19 cellular contexts compared by ENCODE assay signal in genomic region chr6:44166116-44166515, GRCh38. TPM values are rescaled to one million over a fixed set of nuclear protein-coding genes. Genes with fewer than 3 reads are reported as not detected.
DNase-seq lines count a peak whose midpoint lies in the region; ATAC-seq, FAIRE-seq and TF ChIP-seq lines count a peak whose summit lies in the region.
"Had no signal": no experiment of that assay in that cellular context is flagged by ENCODE, and none has a peak within 500 bp of the region (broad histone marks: within the 10 kb centered on the region; RNA-seq: fewer than 3 reads in every experiment).

No MANE protein-coding gene starts in this region.

- H3K9me3 Mint-ChIP-seq in stimulated activated naive CD8-positive, alpha-beta T cell treated with anti-CD3 and anti-CD28 coated beads, Interleukin-15, Interleukin-2, amounts not matched to agents 100 ng/mL and 50 ng/mL, for 24 hours: no peaks in the 10 kb centered on the region
- H3K9me3 Mint-ChIP-seq in nephron progenitor cell: no peaks in the 10 kb centered on the region

- TF ChIP-seq RAD21 in GM12878 (IDR thresholded peaks at IDR 0.05; ENCODE audit: insufficient read depth, low read depth, low read length): no peak

- H3K79me2 ChIP-seq in GM12878 (ENCODE audit: control insufficient read depth, insufficient read depth, low read length): no peaks in the 10 kb centered on the region

- in situ Hi-C loops in GM12878 (cut with MboI): no loop called here

- no peak overlapping the region for H3K4me3 Mint-ChIP-seq in stimulated activated naive CD8-positive, alpha-beta T cell treated with anti-CD3 and anti-CD28 coated beads, Interleukin-15, Interleukin-2, amounts not matched to agents 100 ng/mL and 50 ng/mL, for 24 hours
- peak overlapping the region; percentile 7 for H3K4me3 Mint-ChIP-seq in nephron progenitor cell

- TF ChIP-seq EP300 in GM12878 (IDR thresholded peaks at IDR 0.05; ENCODE audit: borderline replicate concordance in 1 of 2, control insufficient read depth in 1 of 2, low read depth in 2 of 2, low read length in 2 of 2): no peak

- no peak for DNase-seq in stimulated activated naive CD8-positive, alpha-beta T cell treated with anti-CD3 and anti-CD28 coated beads, Interleukin-15, Interleukin-2, amounts not matched to agents 100 U/mL and 50 U/mL, for 24 hours
- no peak for DNase-seq in GM12878 (ENCODE audit: low read depth, low spot score)
- DNase-seq in nephron progenitor cell: no peak
- DNase-seq in GM19239 (ENCODE audit: insufficient read length, low spot score): no peak
- DNase-seq in activated CD4-positive, alpha-beta T cell treated with anti-CD3 and anti-CD28 coated beads for 1 hour: no peak
- no peak for DNase-seq in NCI-H510A (lab: John Stamatoyannopoulos, UW)
- no peak for DNase-seq in mucosa of gallbladder (ENCODE audit: low spot score)
- DNase-seq: 8988T, C1 segment of cervical spinal cord, Karpas-422, MM.1S, NCI-H1436, NCI-H2081, NCI-H526 treated with DMSO at 0.1 percent for 48 hours had no signal

- H3K4me3 ChIP-seq in GM12878: no peak overlapping the region
- H3K4me3 ChIP-seq: SJCRH30 had no signal

- no peaks in the 10 kb centered on the region for H3K9me3 ChIP-seq in GM12878 (replicated peaks; ENCODE audit: control insufficient read depth, insufficient read depth, low read length)
- H3K9me3 ChIP-seq: SJCRH30 had no signal

- H2AFZ ChIP-seq in GM12878 (ENCODE audit: control insufficient read depth, low read depth, low read length): no peak overlapping the region; the same call in 1 of the 2 replicates

- H3K9ac ChIP-seq in GM12878 (ENCODE audit: control insufficient read depth, insufficient read depth, low read length): no peak overlapping the region

- peak overlapping the region; percentile 28 for H3K27ac Mint-ChIP-seq in stimulated activated naive CD8-positive, alpha-beta T cell treated with anti-CD3 and anti-CD28 coated beads, Interleukin-15, Interleukin-2, amounts not matched to agents 100 ng/mL and 50 ng/mL, for 24 hours
- H3K27ac Mint-ChIP-seq in nephron progenitor cell: peak overlapping the region; percentile 75

- RAD21 ChIA-PET in GM12878 (lab: Charles Lee; ENCODE audit: unreplicated experiment): no interaction called here

- no TSS peak for BruUV-seq in GM12878 (replicated peaks; lab: Mats Ljungman, UMichigan)

- ATAC-seq in stimulated activated naive CD8-positive, alpha-beta T cell treated with anti-CD3 and anti-CD28 coated beads, Interleukin-15, Interleukin-2, amounts not matched to agents 100 U/mL and 50 U/mL, for 24 hours: no peak
- ATAC-seq in GM12878: peak; percentile 16

- H4K20me1 ChIP-seq in GM12878 (ENCODE audit: control insufficient read depth, insufficient read depth): no peaks in the 10 kb centered on the region

- H3K27ac ChIP-seq in GM12878 (ENCODE audit: control insufficient read depth, insufficient read depth): no peak overlapping the region
- H3K27ac ChIP-seq: HL-60, RWPE1, SJCRH30 had no signal

- H3K4me1 Mint-ChIP-seq in stimulated activated naive CD8-positive, alpha-beta T cell treated with anti-CD3 and anti-CD28 coated beads, Interleukin-15, Interleukin-2, amounts not matched to agents 100 ng/mL and 50 ng/mL, for 24 hours (ENCODE audit: low read depth): peaks cover 28% of the 10 kb centered on the region
- peaks cover 25% of the 10 kb centered on the region for H3K4me1 Mint-ChIP-seq in nephron progenitor cell

- FAIRE-seq in GM12878 (lab: Jason Lieb, UNC): no peak
- no peak for FAIRE-seq in GM19239 (lab: Jason Lieb, UNC)
- FAIRE-seq: GM18507 had no signal

- SMC1A ChIA-PET in GM12878 (lab: Charles Lee; ENCODE audit: uncharacterized antibody, unreplicated experiment): interaction anchor here (0.6 kb wide), 1 partner anchor 25 kb away, joined by 3 read pairs; no protein-coding TSS in a partner anchor

- intact Hi-C loops in GM12878 (cut with micrococcal nuclease; ENCODE audit: unreplicated experiment): no loop called here

- no peaks in the 10 kb centered on the region for H3K36me3 ChIP-seq in GM12878 (ENCODE audit: control insufficient read depth in 2 of 2, insufficient read depth in 2 of 2, low read length in 1 of 2)
- H3K36me3 ChIP-seq: SJCRH30 had no signal

- H3K4me2 ChIP-seq in GM12878 (ENCODE audit: control insufficient read depth, insufficient read depth): no peak overlapping the region

- peaks cover 0 to 4% of the 10 kb centered on the region in 2 experiments; a peak in 3 of 4 replicates for H3K27me3 ChIP-seq in GM12878 (replicated peaks in 1 of 2; ENCODE audit: control insufficient read depth in 2 of 2, insufficient read depth in 2 of 2, low read length in 1 of 2)
- H3K27me3 ChIP-seq: SJCRH30 had no signal

- H3K4me1 ChIP-seq in GM12878 (ENCODE audit: control insufficient read depth, insufficient read depth, low read length): no peaks in the 10 kb centered on the region

- CTCF ChIA-PET in GM12878 (lab: Yijun Ruan, JAX): interaction anchor here (0.6 to 8.6 kb wide), 3 partner anchors 15 to 69 kb away, joined by 3 to 117 read pairs (median 3); partner anchors contain the start of gene SLC29A1

- no peak for TF ChIP-seq CTCF in GM12878 (IDR thresholded peaks at IDR 0.05 in 2 of 3, conservative IDR thresholded peaks at IDR 0.05 in 1 of 3; ENCODE audit: control insufficient read depth in 2 of 3, extremely low read depth in 1 of 3, insufficient read depth in 1 of 3, low read depth in 3 of 3, low read length in 3 of 3)
- no peak for TF ChIP-seq CTCF in nephron progenitor cell (IDR thresholded peaks at IDR 0.05)

- POLR2A ChIA-PET in GM12878 (lab: Charles Lee): no interaction called here

- peaks cover 18% of the 10 kb centered on the region for H3K27me3 Mint-ChIP-seq in stimulated activated naive CD8-positive, alpha-beta T cell treated with anti-CD3 and anti-CD28 coated beads, Interleukin-15, Interleukin-2, amounts not matched to agents 100 ng/mL and 50 ng/mL, for 24 hours
- H3K27me3 Mint-ChIP-seq in nephron progenitor cell (ENCODE audit: low read depth, poor library complexity): peaks cover 38% of the 10 kb centered on the region

- WGBS in GM12878 (ENCODE audit: insufficient coverage, insufficient replicate concordance, low lambda C conversion rate, missing lambda C conversion rate): 12% methylated on average over 7 of the region's 7 CpGs

- TF ChIP-seq POLR2A in GM12878 (IDR thresholded peaks at IDR 0.05; ENCODE audit: low read depth, low read length): no peak

- H3K36me3 Mint-ChIP-seq in stimulated activated naive CD8-positive, alpha-beta T cell treated with anti-CD3 and anti-CD28 coated beads, Interleukin-15, Interleukin-2, amounts not matched to agents 100 ng/mL and 50 ng/mL, for 24 hours (ENCODE audit: low read depth): no peaks in the 10 kb centered on the region
- H3K36me3 Mint-ChIP-seq in nephron progenitor cell (ENCODE audit: low read depth): no peaks in the 10 kb centered on the region

RNA-seq across cellular contexts. Expression of gene CAPN11, which starts 7.5 kb away (rescaled TPM):
- total RNA-seq in GM12878 (2013; cell fraction: nucleolus; rRNA removed): not detected in 2 replicates
- total RNA-seq in GM12878 (2014; rRNA removed) (0.11 and 0.34 TPM in 2 replicates), GM12878 (2014; rRNA removed; fragmentation: Illumina TruSeq; extraction: Trizol) (0.09 and 0.22 TPM in 2 replicates), GM12878 (2021) (0.29 and 0.44 TPM in 2 replicates), mucosa of gallbladder (0.95 TPM)
- polyA plus RNA-seq in GM12878 (2011; ENCODE audit: low read depth): 0.35 TPM
- polyA plus RNA-seq in GM12878 (2011; rRNA removed) (0.39 and 0.50 TPM in 2 replicates), GM12878 (2014; fragmentation: Illumina TruSeq; extraction: Trizol) (0.28 and 0.46 TPM in 2 replicates), GM12878 (2014; fragmentation: Nextera tagmentation; extraction: Ambion mirVana) (under 1 TPM; 0.05 to 0.06 TPM), GM12878 (2014; rRNA removed) (0.35 and 0.42 TPM in 2 replicates), GM12878 (2016; fragmentation: Nextera tagmentation; extraction: Ambion mirVana) (under 1 TPM; 0.15 to 0.37 TPM)
- 0.37 and 0.52 TPM in 2 replicates for polyA plus RNA-seq in GM12878 (2011; cell fraction: cytosol; rRNA removed)
- polyA plus RNA-seq in GM12878 (2011; cell fraction: nucleus; rRNA removed): 2.4 and 4.4 TPM in 2 replicates
- polyA plus RNA-seq in GM12878 (2012): 0.41 and 0.73 TPM in 2 replicates
- polyA minus RNA-seq in GM12878 (2011; rRNA and poly(A)+ RNA removed): 0.22 and 0.41 TPM in 2 replicates
- polyA minus RNA-seq in GM12878 (2011; cell fraction: cytosol; rRNA and poly(A)+ RNA removed): not detected in 2 replicates
- 0.36 and 1.1 TPM in 2 replicates for polyA minus RNA-seq in GM12878 (2011; cell fraction: nucleus; rRNA and poly(A)+ RNA removed)

RNA-seq across cellular contexts. Expression of gene TMEM63B, which starts 38.8 kb away (rescaled TPM):
- 27.1 and 27.5 TPM in 2 replicates for total RNA-seq in GM12878 (2013; cell fraction: nucleolus; rRNA removed)
- total RNA-seq in GM12878 (2014; rRNA removed) (7.1 and 7.5 TPM in 2 replicates), GM12878 (2014; rRNA removed; fragmentation: Illumina TruSeq; extraction: Trizol) (4.0 and 4.1 TPM in 2 replicates), GM12878 (2021) (12.8 and 14.8 TPM in 2 replicates), mucosa of gallbladder (71.8 TPM)
- polyA plus RNA-seq in GM12878 (2011; ENCODE audit: low read depth): 5.4 TPM
- polyA plus RNA-seq in GM12878 (2011; rRNA removed) (9.2 and 15.0 TPM in 2 replicates), GM12878 (2014; fragmentation: Illumina TruSeq; extraction: Trizol) (7.4 and 9.5 TPM in 2 replicates), GM12878 (2014; fragmentation: Nextera tagmentation; extraction: Ambion mirVana) (under 1 TPM in 1 of 2 experiments, not detected in 1; 0.09 TPM), GM12878 (2014; rRNA removed) (9.5 and 10.2 TPM in 2 replicates), GM12878 (2016; fragmentation: Nextera tagmentation; extraction: Ambion mirVana) (1 to 10 TPM; 4.3 to 5.1 TPM)
- polyA plus RNA-seq in GM12878 (2011; cell fraction: cytosol; rRNA removed): 21.7 and 22.5 TPM in 2 replicates
- 54.7 and 59.6 TPM in 2 replicates for polyA plus RNA-seq in GM12878 (2011; cell fraction: nucleus; rRNA removed)
- 8.2 and 11.7 TPM in 2 replicates for polyA plus RNA-seq in GM12878 (2012)
- polyA minus RNA-seq in GM12878 (2011; rRNA and poly(A)+ RNA removed): 36.4 and 36.7 TPM in 2 replicates
- 9.3 and 13.2 TPM in 2 replicates for polyA minus RNA-seq in GM12878 (2011; cell fraction: cytosol; rRNA and poly(A)+ RNA removed)
- 8.3 and 15.1 TPM in 2 replicates for polyA minus RNA-seq in GM12878 (2011; cell fraction: nucleus; rRNA and poly(A)+ RNA removed)

RNA-seq across cellular contexts. Expression of gene MRPL14, which starts 38.9 kb away (rescaled TPM):
- total RNA-seq in GM12878 (2013; cell fraction: nucleolus; rRNA removed): 26.2 and 26.4 TPM in 2 replicates
- total RNA-seq in GM12878 (2014; rRNA removed) (107 and 109 TPM in 2 replicates), GM12878 (2014; rRNA removed; fragmentation: Illumina TruSeq; extraction: Trizol) (74.9 and 80.5 TPM in 2 replicates), GM12878 (2021) (85.9 and 91.1 TPM in 2 replicates), mucosa of gallbladder (30.7 TPM)
- 45.9 TPM for polyA plus RNA-seq in GM12878 (2011; ENCODE audit: low read depth)
- polyA plus RNA-seq in GM12878 (2011; rRNA removed) (91.6 and 128 TPM in 2 replicates), GM12878 (2014; fragmentation: Illumina TruSeq; extraction: Trizol) (68.1 and 87.4 TPM in 2 replicates), GM12878 (2014; fragmentation: Nextera tagmentation; extraction: Ambion mirVana) (100 to 1,000 TPM; 291 to 294 TPM), GM12878 (2014; rRNA removed) (117 and 145 TPM in 2 replicates), GM12878 (2016; fragmentation: Nextera tagmentation; extraction: Ambion mirVana) (100 to 1,000 TPM; 170 to 193 TPM)
- polyA plus RNA-seq in GM12878 (2011; cell fraction: cytosol; rRNA removed): 127 and 146 TPM in 2 replicates
- polyA plus RNA-seq in GM12878 (2011; cell fraction: nucleus; rRNA removed): 48.1 and 49.3 TPM in 2 replicates
- 68.0 and 83.2 TPM in 2 replicates for polyA plus RNA-seq in GM12878 (2012)
- 21.9 and 36.1 TPM in 2 replicates for polyA minus RNA-seq in GM12878 (2011; rRNA and poly(A)+ RNA removed)
- polyA minus RNA-seq in GM12878 (2011; cell fraction: cytosol; rRNA and poly(A)+ RNA removed): 16.8 and 17.4 TPM in 2 replicates
- polyA minus RNA-seq in GM12878 (2011; cell fraction: nucleus; rRNA and poly(A)+ RNA removed): 7.9 and 9.6 TPM in 2 replicates

RNA-seq across cellular contexts. Expression of gene MYMX, which starts 50.6 kb away (rescaled TPM):
- total RNA-seq in GM12878 (2013; cell fraction: nucleolus; rRNA removed): not detected in 2 replicates
- total RNA-seq in GM12878 (2014; rRNA removed) (0.16 TPM in 1 of 2 replicates, not detected in the other), GM12878 (2014; rRNA removed; fragmentation: Illumina TruSeq; extraction: Trizol) (not detected in 2 replicates), GM12878 (2021) (not detected in 2 replicates), mucosa of gallbladder (0.26 TPM)
- polyA plus RNA-seq in GM12878 (2011; ENCODE audit: low read depth): not detected
- polyA plus RNA-seq in GM12878 (2011; rRNA removed) (not detected in 2 replicates), GM12878 (2014; fragmentation: Illumina TruSeq; extraction: Trizol) (not detected in 2 replicates), GM12878 (2014; fragmentation: Nextera tagmentation; extraction: Ambion mirVana) (not detected), GM12878 (2014; rRNA removed) (0.18 TPM in 1 of 2 replicates, not detected in the other), GM12878 (2016; fragmentation: Nextera tagmentation; extraction: Ambion mirVana) (not detected)
- polyA plus RNA-seq in GM12878 (2011; cell fraction: cytosol; rRNA removed): 0.12 and 0.30 TPM in 2 replicates
- not detected in 2 replicates for polyA plus RNA-seq in GM12878 (2011; cell fraction: nucleus; rRNA removed)
- polyA plus RNA-seq in GM12878 (2012): not detected in 2 replicates
- not detected in 2 replicates for polyA minus RNA-seq in GM12878 (2011; rRNA and poly(A)+ RNA removed)
- polyA minus RNA-seq in GM12878 (2011; cell fraction: cytosol; rRNA and poly(A)+ RNA removed): not detected in 2 replicates
- not detected in 2 replicates for polyA minus RNA-seq in GM12878 (2011; cell fraction: nucleus; rRNA and poly(A)+ RNA removed)

RNA-seq across cellular contexts. Expression of gene SLC29A1, which starts 57.3 kb away (rescaled TPM):
- 127 and 138 TPM in 2 replicates for total RNA-seq in GM12878 (2013; cell fraction: nucleolus; rRNA removed)
- total RNA-seq in GM12878 (2014; rRNA removed) (54.7 and 63.9 TPM in 2 replicates), GM12878 (2014; rRNA removed; fragmentation: Illumina TruSeq; extraction: Trizol) (33.2 and 34.6 TPM in 2 replicates), GM12878 (2021) (71.7 and 79.5 TPM in 2 replicates), mucosa of gallbladder (66.1 TPM)
- polyA plus RNA-seq in GM12878 (2011; ENCODE audit: low read depth): 29.0 TPM
- polyA plus RNA-seq in GM12878 (2011; rRNA removed) (64.1 and 132 TPM in 2 replicates), GM12878 (2014; fragmentation: Illumina TruSeq; extraction: Trizol) (64.8 and 111 TPM in 2 replicates), GM12878 (2014; fragmentation: Nextera tagmentation; extraction: Ambion mirVana) (10 to 100 TPM in 1 of 2 experiments, 1 to 10 TPM in 1; 10.0 to 15.7 TPM), GM12878 (2014; rRNA removed) (120 and 121 TPM in 2 replicates), GM12878 (2016; fragmentation: Nextera tagmentation; extraction: Ambion mirVana) (100 to 1,000 TPM; 107 to 111 TPM)
- 183 and 202 TPM in 2 replicates for polyA plus RNA-seq in GM12878 (2011; cell fraction: cytosol; rRNA removed)
- 406 and 468 TPM in 2 replicates for polyA plus RNA-seq in GM12878 (2011; cell fraction: nucleus; rRNA removed)
- polyA plus RNA-seq in GM12878 (2012): 48.6 and 53.5 TPM in 2 replicates
- polyA minus RNA-seq in GM12878 (2011; rRNA and poly(A)+ RNA removed): 158 and 166 TPM in 2 replicates
- polyA minus RNA-seq in GM12878 (2011; cell fraction: cytosol; rRNA and poly(A)+ RNA removed): 37.8 and 38.3 TPM in 2 replicates
- 58.9 and 105 TPM in 2 replicates for polyA minus RNA-seq in GM12878 (2011; cell fraction: nucleus; rRNA and poly(A)+ RNA removed)
